ENCODE assay signal across 8 cellular contexts in the genomic region with DNA sequence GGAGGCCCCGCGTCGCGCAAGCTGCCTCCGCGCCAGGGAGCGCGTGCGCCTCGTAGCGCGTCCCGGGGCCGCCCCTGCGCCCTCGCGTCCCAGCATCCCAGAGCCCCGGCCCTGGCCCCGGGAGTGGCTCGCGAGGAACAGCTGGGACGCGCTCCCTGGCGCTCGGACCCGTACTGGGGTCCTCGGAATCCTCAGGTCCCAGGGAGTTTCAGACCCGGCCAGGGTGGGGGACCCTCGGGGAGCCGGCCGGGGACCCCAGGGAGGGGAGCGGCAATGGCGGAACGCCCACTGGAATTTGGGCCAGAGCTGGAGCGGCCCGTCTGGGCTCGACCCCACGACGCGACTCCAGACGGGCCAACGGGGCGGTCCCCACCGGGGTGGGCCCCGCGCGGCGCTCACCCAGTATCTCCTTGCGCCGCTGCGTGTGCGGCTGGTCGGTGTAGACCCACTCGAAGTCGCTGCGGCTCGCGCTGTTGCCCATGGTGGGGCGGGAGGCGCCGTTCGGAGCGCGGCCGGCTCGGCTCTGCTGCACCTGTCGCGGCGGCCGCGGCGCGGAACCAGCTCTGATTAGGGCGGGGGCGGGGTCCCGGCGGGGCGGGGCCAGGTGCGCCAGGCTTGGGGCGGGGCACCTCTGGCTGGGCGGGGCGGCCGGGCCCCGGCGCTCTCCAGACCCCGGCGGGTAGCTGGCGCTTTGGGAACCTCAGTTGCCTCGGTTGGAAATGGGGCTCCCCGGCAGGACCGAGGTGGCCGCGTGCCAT. TPM values are rescaled to one million over a fixed set of nuclear protein-coding genes. Genes with fewer than 3 reads are reported as not detected.
DNase-seq lines count a peak whose midpoint lies in the region; ATAC-seq and TF ChIP-seq lines count a peak whose summit lies in the region.

Gene DEGS2 (minus strand): TSS at position 539 of the 758 bp plus-strand sequence. CDS start 58 bp downstream, at position 481.

- H3K9me3 Mint-ChIP-seq in activated naive CD8-positive, alpha-beta T cell treated with anti-CD3 and anti-CD28 coated beads, Interleukin-2, amount 10 ng/mL, durations not matched to agents 7 days and 5 days: peaks cover 6% of the 10 kb centered on the region

- DNase-seq in GM10248 (ENCODE audit: extremely low spot score): peak; percentile 84
- peak; percentile 81 to 91 (median 89) for DNase-seq in Peyer's patch
- DNase-seq in activated naive CD8-positive, alpha-beta T cell treated with anti-CD3 and anti-CD28 coated beads, Interleukin-2, amount 10 ng/mL, durations not matched to agents 7 days and 5 days: peak; percentile 73
- no peak for DNase-seq in left lobe of liver (ENCODE audit: low spot score)
- DNase-seq in stimulated activated CD4-positive, alpha-beta T cell treated with anti-CD3 and anti-CD28 coated beads, TNF-alpha, amount 100 ng/mL, for 24 hours (ENCODE audit: low read depth in 3 of 3): peak; percentile 13 to 63 (median 31)
- DNase-seq in T1000 (lab: John Stamatoyannopoulos, UW): no peak

- no peak within 1 kb of the TSS for H3K27ac Mint-ChIP-seq in activated naive CD8-positive, alpha-beta T cell treated with anti-CD3 and anti-CD28 coated beads, Interleukin-2, amount 10 ng/mL, durations not matched to agents 7 days and 5 days

- H3K27me3 Mint-ChIP-seq in activated naive CD8-positive, alpha-beta T cell treated with anti-CD3 and anti-CD28 coated beads, Interleukin-2, amount 10 ng/mL, durations not matched to agents 7 days and 5 days: peaks cover 33% of the 10 kb centered on the region

- H3K36me3 ChIP-seq in Peyer's patch: peaks cover 0 to 4% (median 0%) of the 10 kb centered on the region in 3 donors

- peak; percentile 82 to 83 for TF ChIP-seq POLR2A in Peyer's patch (IDR thresholded peaks at IDR 0.05)

- peaks cover 0 to 8% (median 3%) of the 10 kb centered on the region in 4 donors for H3K9me3 ChIP-seq in Peyer's patch

- H3K36me3 Mint-ChIP-seq in activated naive CD8-positive, alpha-beta T cell treated with anti-CD3 and anti-CD28 coated beads, Interleukin-2, amount 10 ng/mL, durations not matched to agents 7 days and 5 days: peaks cover 4% of the 10 kb centered on the region

- POLR2A ChIA-PET in GM10248 (lab: Yijun Ruan, JAX): no interaction called here
- POLR2A ChIA-PET in activated naive CD8-positive, alpha-beta T cell treated with anti-CD3 and anti-CD28 coated beads, Interleukin-2, amount 10 ng/mL, durations not matched to agents 7 days and 5 days (lab: Charles Lee): interaction anchor here (1.0 kb wide), 1 partner anchor 12 kb away, joined by 3 read pairs; no protein-coding TSS in a partner anchor

- CTCF ChIA-PET in GM10248 (lab: Yijun Ruan, JAX): interaction anchor here (1.0 kb wide), 1 partner anchor 34 kb away, joined by 3 read pairs; no protein-coding TSS in a partner anchor

- H3K4me3 Mint-ChIP-seq in activated naive CD8-positive, alpha-beta T cell treated with anti-CD3 and anti-CD28 coated beads, Interleukin-2, amount 10 ng/mL, durations not matched to agents 7 days and 5 days: peak within 1 kb of the TSS; percentile 73

- H3K27ac ChIP-seq in Peyer's patch: peak within 1 kb of the TSS; percentile 82 to 91 (median 86)

- H3K4me3 ChIP-seq in Peyer's patch: peak within 1 kb of the TSS; percentile 57 to 77 (median 74)

- peaks cover 2% of the 10 kb centered on the region for H3K4me1 Mint-ChIP-seq in activated naive CD8-positive, alpha-beta T cell treated with anti-CD3 and anti-CD28 coated beads, Interleukin-2, amount 10 ng/mL, durations not matched to agents 7 days and 5 days

- H3K27me3 ChIP-seq in Peyer's patch: no peaks in the 10 kb centered on the region

- peaks cover 0 to 43% (median 9%) of the 10 kb centered on the region in 4 donors for H3K4me1 ChIP-seq in Peyer's patch

- ATAC-seq in HG02588 (IDR thresholded peaks at IDR 0.05; ENCODE audit: unreplicated experiment) (peak; percentile 41), left lobe of liver (peak; percentile 79), HG02571 (IDR thresholded peaks at IDR 0.05; ENCODE audit: unreplicated experiment) (no peak)
- ATAC-seq in activated naive CD8-positive, alpha-beta T cell treated with anti-CD3 and anti-CD28 coated beads, Interleukin-2, amount 10 ng/mL, durations not matched to agents 7 days and 5 days (ENCODE audit: low read depth): peak; percentile 78

- TF ChIP-seq CTCF in GM10248 (IDR thresholded peaks at IDR 0.05; ENCODE audit: control extremely low read depth, extremely low read depth, low read depth, missing control alignments): no peak
- TF ChIP-seq CTCF in Peyer's patch (IDR thresholded peaks at IDR 0.05): no peak

RNA-seq across cellular contexts. Expression of gene DEGS2, which starts in this region (rescaled TPM):
- total RNA-seq in Peyer's patch (10 to 100 TPM; 13.2 to 96.5 (median 77.8) TPM), left lobe of liver (0.93 TPM)
- total RNA-seq in activated naive CD8-positive, alpha-beta T cell treated with anti-CD3 and anti-CD28 coated beads, Interleukin-2, amount 10 ng/mL, durations not matched to agents 7 days and 5 days: under 1 TPM; 0.14 to 0.28 TPM

Comparison
In these comparisons a context has a peak if more than half of its experiments do, and no peak if none do; other contexts are left out.
1. Peak in DNase-seq and ATAC-seq in activated naive CD8-positive, alpha-beta T cell treated with anti-CD3 and anti-CD28 coated beads, Interleukin-2, amount 10 ng/mL, durations not matched to agents 7 days and 5 days; RNA of the gene not detected or under 1 TPM.
2. Peak in ATAC-seq in left lobe of liver; RNA of the gene not detected or under 1 TPM.
3. DNase-seq: peak in GM10248 (single experiment), Peyer's patch (3 of 3) and stimulated activated CD4-positive, alpha-beta T cell treated with anti-CD3 and anti-CD28 coated beads, TNF-alpha, amount 100 ng/mL, for 24 hours (3 of 3); none in left lobe of liver (single experiment) and T1000 (single experiment).